20 cellular contexts compared by ENCODE assay signal in the genomic region with DNA sequence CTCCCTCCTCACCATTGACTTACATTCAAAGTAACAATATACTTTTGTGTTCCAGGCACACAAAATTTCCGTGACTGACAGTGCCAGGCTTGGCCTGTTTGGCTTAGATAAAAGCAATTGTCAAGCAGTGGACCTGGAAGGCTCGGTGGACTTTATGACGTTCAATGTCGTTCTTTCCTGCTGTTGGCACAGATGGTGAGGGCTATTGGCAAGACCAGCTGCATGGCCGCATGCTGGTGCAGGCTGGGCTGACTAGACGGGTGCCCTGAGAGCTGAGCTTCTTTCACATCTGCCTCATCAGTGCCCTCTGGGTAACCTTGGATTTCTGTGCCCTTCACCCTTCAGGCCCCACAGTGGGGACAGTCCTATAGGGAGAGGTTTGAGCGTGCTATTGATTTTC. TPM values are rescaled to one million over a fixed set of nuclear protein-coding genes. Genes with fewer than 3 reads are reported as not detected.
"Had no signal": no experiment of that assay in that cellular context is flagged by ENCODE, and none has a peak within 500 bp of the region (broad histone marks: within the 10 kb centered on the region; RNA-seq: fewer than 3 reads in every experiment).

No MANE protein-coding gene starts in this region.

- H2AFZ ChIP-seq: neural progenitor cell had no signal

- H3K9me3 Mint-ChIP-seq: activated naive CD4-positive, alpha-beta T cell treated with anti-CD3 and anti-CD28 coated beads, Interleukin-2, amount 10 ng/mL, durations not matched to agents 7 days and 5 days; activated naive CD8-positive, alpha-beta T cell treated with anti-CD3 and anti-CD28 coated beads, Interleukin-2, amount 50 U/mL, for 24 hours; activated T-cell treated with anti-CD3 and anti-CD28 coated beads, Interleukin-2, amount 50 U/mL, for 24 hours; memory B cell; neural progenitor cell; T-cell had no signal

- DNase-seq: activated CD4-positive, alpha-beta T cell treated with anti-CD3 and anti-CD28 coated beads for 48 hours; activated CD4-positive, CD25-positive, alpha-beta regulatory T cell; activated CD8-positive, alpha-beta T cell treated with anti-CD3 and anti-CD28 coated beads, Interleukin-2, amount 10 ng/mL, durations not matched to agents 7 days and 5 days; activated effector memory CD4-positive, alpha-beta T cell treated with Interleukin-2 at 50 U/mL for 16 hours; activated naive CD4-positive, alpha-beta T cell treated with anti-CD3 and anti-CD28 coated beads, Interleukin-2, amount 10 ng/mL, durations not matched to agents 7 days and 5 days; activated naive CD8-positive, alpha-beta T cell treated with anti-CD3 and anti-CD28 coated beads, Interleukin-2, amount 50 U/mL, for 24 hours; activated T-cell treated with anti-CD3 and anti-CD28 coated beads, Interleukin-2, amount 50 U/mL, for 24 hours; anterior cingulate cortex; brain microvascular endothelial cell; foreskin keratinocyte; glutamatergic neuron; naive thymus-derived CD4-positive, alpha-beta T cell; T-cell; T-helper 9 cell had no signal

- H3K9ac ChIP-seq: neural progenitor cell had no signal

- H3K27ac Mint-ChIP-seq: activated CD8-positive, alpha-beta T cell treated with anti-CD3 and anti-CD28 coated beads, Interleukin-2, amount 10 ng/mL, durations not matched to agents 7 days and 5 days; activated naive CD4-positive, alpha-beta T cell treated with anti-CD3 and anti-CD28 coated beads, Interleukin-2, amount 10 ng/mL, durations not matched to agents 7 days and 5 days; activated naive CD8-positive, alpha-beta T cell treated with anti-CD3 and anti-CD28 coated beads, Interleukin-2, amount 50 U/mL, for 24 hours; activated T-cell treated with anti-CD3 and anti-CD28 coated beads, Interleukin-2, amount 50 U/mL, for 24 hours; memory B cell; naive thymus-derived CD4-positive, alpha-beta T cell; neural progenitor cell; T-cell had no signal

- H3K4me3 Mint-ChIP-seq: activated CD8-positive, alpha-beta T cell treated with anti-CD3 and anti-CD28 coated beads, Interleukin-2, amount 10 ng/mL, durations not matched to agents 7 days and 5 days; activated naive CD4-positive, alpha-beta T cell treated with anti-CD3 and anti-CD28 coated beads, Interleukin-2, amount 10 ng/mL, durations not matched to agents 7 days and 5 days; activated naive CD8-positive, alpha-beta T cell treated with anti-CD3 and anti-CD28 coated beads, Interleukin-2, amount 50 U/mL, for 24 hours; activated T-cell treated with anti-CD3 and anti-CD28 coated beads, Interleukin-2, amount 50 U/mL, for 24 hours; memory B cell; naive thymus-derived CD4-positive, alpha-beta T cell; neural progenitor cell; T-cell had no signal

- H3K4me1 Mint-ChIP-seq: activated naive CD4-positive, alpha-beta T cell treated with anti-CD3 and anti-CD28 coated beads, Interleukin-2, amount 10 ng/mL, durations not matched to agents 7 days and 5 days; activated naive CD8-positive, alpha-beta T cell treated with anti-CD3 and anti-CD28 coated beads, Interleukin-2, amount 50 U/mL, for 24 hours; memory B cell; naive thymus-derived CD4-positive, alpha-beta T cell; neural progenitor cell; T-cell had no signal

- H3K36me3 ChIP-seq: brain microvascular endothelial cell, neural progenitor cell, thoracic aorta had no signal

- H3K36me3 Mint-ChIP-seq: activated naive CD4-positive, alpha-beta T cell treated with anti-CD3 and anti-CD28 coated beads, Interleukin-2, amount 10 ng/mL, durations not matched to agents 7 days and 5 days; memory B cell; naive thymus-derived CD4-positive, alpha-beta T cell; neural progenitor cell; T-cell had no signal

- ATAC-seq: activated CD8-positive, alpha-beta T cell treated with anti-CD3 and anti-CD28 coated beads, Interleukin-2, amount 10 ng/mL, durations not matched to agents 7 days and 5 days; activated naive CD8-positive, alpha-beta T cell treated with anti-CD3 and anti-CD28 coated beads, Interleukin-2, amount 50 U/mL, for 24 hours; foreskin keratinocyte; naive thymus-derived CD4-positive, alpha-beta T cell; T-cell had no signal

- H3K4me1 ChIP-seq: foreskin keratinocyte, neural progenitor cell had no signal

- H3K27ac ChIP-seq: brain microvascular endothelial cell, coronary artery, foreskin keratinocyte, neural progenitor cell, thoracic aorta had no signal

- H3K4me3 ChIP-seq: coronary artery, neural progenitor cell, thoracic aorta had no signal

- H3K27me3 ChIP-seq: brain microvascular endothelial cell, neural progenitor cell had no signal

- H3K4me2 ChIP-seq: neural progenitor cell had no signal

- H3K9me3 ChIP-seq: thoracic aorta had no signal

RNA-seq across cellular contexts. Expression of a gene that starts 45.2 kb away (rescaled TPM):
- total RNA-seq: activated CD8-positive, alpha-beta T cell treated with anti-CD3 and anti-CD28 coated beads, Interleukin-2, amount 10 ng/mL, durations not matched to agents 7 days and 5 days; osteoblast had no signal
- polyA plus RNA-seq: fibroblast of lung; naive thymus-derived CD4-positive, alpha-beta T cell had no signal
